ENCODE assay signal across 7 cellular contexts in the genomic region with DNA sequence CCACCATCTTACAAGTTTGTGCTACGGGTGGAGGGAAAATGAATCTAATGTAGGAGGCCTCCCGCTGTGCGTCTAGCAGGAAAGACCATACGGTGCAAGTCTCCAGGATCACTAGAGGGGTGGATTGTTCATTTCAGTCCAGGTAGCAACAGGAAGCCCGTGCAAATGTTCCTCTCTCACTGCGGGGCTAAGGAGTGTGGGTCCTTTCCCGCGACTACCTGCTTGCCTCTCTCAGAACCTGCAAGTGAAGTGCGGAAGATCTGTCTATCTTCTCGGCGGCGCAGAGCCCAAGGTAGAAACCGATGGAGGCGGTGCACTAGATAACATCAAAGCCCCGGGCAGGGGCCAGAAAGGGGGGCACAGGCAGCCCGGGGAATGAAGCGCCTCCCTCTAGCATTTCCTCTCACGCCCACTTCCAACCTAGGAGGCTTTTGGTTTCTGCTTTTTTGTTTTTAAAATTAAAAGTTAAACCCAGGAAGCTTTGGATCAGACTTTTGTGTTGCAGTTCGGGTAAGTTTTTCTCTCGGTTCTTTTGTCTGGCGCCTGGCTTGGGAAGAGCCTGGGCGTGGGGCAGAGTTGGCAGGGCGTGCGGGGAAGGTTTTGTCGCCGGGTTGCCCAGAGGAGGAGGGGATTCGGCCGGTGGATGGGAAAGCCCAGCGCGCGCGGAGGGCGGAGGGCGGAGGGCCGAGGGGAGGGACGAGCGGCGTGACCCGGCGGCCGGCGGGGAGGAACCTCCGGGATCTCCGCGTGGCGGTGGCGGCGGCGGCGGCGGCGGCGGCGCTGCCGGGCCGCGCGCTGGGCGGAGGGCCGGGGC. TPM values are rescaled to one million over a fixed set of nuclear protein-coding genes. Genes with fewer than 3 reads are reported as not detected.
DNase-seq lines count a peak whose midpoint lies in the region; ATAC-seq and TF ChIP-seq lines count a peak whose summit lies in the region.

No MANE protein-coding gene starts in this region.

- peaks cover 15% of the 10 kb centered on the region for H3F3A ChIP-seq in smooth muscle cell (ENCODE audit: low read depth)

- H3K4me2 ChIP-seq in smooth muscle cell: peak overlapping the region; percentile 89

- WGBS in smooth muscle cell (ENCODE audit: low lambda C conversion rate): under 1% methylated on average over 25 of the region's 60 CpGs

- H3K9me3 ChIP-seq in smooth muscle cell (replicated peaks; ENCODE audit: low read depth): no peaks in the 10 kb centered on the region

- H3K9ac ChIP-seq in smooth muscle cell (ENCODE audit: low read depth): peak overlapping the region; percentile 98

- ATAC-seq in GM18498 (IDR thresholded peaks at IDR 0.05; ENCODE audit: unreplicated experiment): peak; percentile 31
- peak; percentile 32 for ATAC-seq in HG02884 (IDR thresholded peaks at IDR 0.05; ENCODE audit: unreplicated experiment)

- H3K79me2 ChIP-seq in smooth muscle cell (ENCODE audit: low read depth): peaks cover 7% of the 10 kb centered on the region

- in situ Hi-C loops in T47D (cut with HindIII; ENCODE audit: low pct_unique_long_range_greater_than_20kb, low sequenced_read_pairs): no loop called here

- no peaks in the 10 kb centered on the region for H4K20me1 ChIP-seq in smooth muscle cell (ENCODE audit: low read depth)

- DNase-seq in NCI-H2107 (lab: John Stamatoyannopoulos, UW) (peak; percentile 12), T47D (ENCODE audit: low read depth in 1 of 2, low spot score in 1 of 2) (peak; percentile 77 to 91), iPS-NIHi11 (ENCODE audit: low spot score) (peak; percentile 74), smooth muscle cell (lab: John Stamatoyannopoulos, UW; ENCODE audit: unreplicated experiment) (peak; percentile 57)

- H3K4me1 ChIP-seq in smooth muscle cell (ENCODE audit: low read depth): peaks cover 22% of the 10 kb centered on the region

- peak overlapping the region; percentile 98 for H2AFZ ChIP-seq in smooth muscle cell (ENCODE audit: low read depth)

- no peak for TF ChIP-seq CTCF in VCaP (conservative IDR thresholded peaks at IDR 0.05)
- TF ChIP-seq CTCF in smooth muscle cell (IDR thresholded peaks at IDR 0.05; ENCODE audit: borderline replicate concordance, insufficient read depth, poor library complexity, severe bottlenecking): no peak

- no peaks in the 10 kb centered on the region for H3K27me3 ChIP-seq in smooth muscle cell (ENCODE audit: low read depth)

- H3K4me3 ChIP-seq in smooth muscle cell: peak overlapping the region; percentile 96

- no peaks in the 10 kb centered on the region for H3K36me3 ChIP-seq in smooth muscle cell (ENCODE audit: low read depth)

- H3K27ac ChIP-seq in VCaP: peak overlapping the region; percentile 81
- peak overlapping the region; percentile 100 for H3K27ac ChIP-seq in smooth muscle cell (ENCODE audit: low read depth)

RNA-seq across cellular contexts. Expression of gene HIVEP1, which starts 3.5 kb away (rescaled TPM):
- 51.9 and 58.8 TPM in 2 replicates for total RNA-seq in smooth muscle cell
- 6.8 and 8.0 TPM in 2 replicates for polyA plus RNA-seq in smooth muscle cell

Comparison
In these comparisons a context has a peak if more than half of its experiments do, and no peak if none do; other contexts are left out.
1. Peak in every context shown above with its lines: DNase-seq, ATAC-seq, H3K4me3 ChIP-seq and H3K27ac ChIP-seq.
2. DNase-seq: peak in every context shown above with its lines; median percentile 84 in T47D; 74 in iPS-NIHi11; 57 in smooth muscle cell; 12 in NCI-H2107.